Comparison of ENCODE assay signal across 1 cellular context in genomic region chr22:23913661-23914353, GRCh38.
TF ChIP-seq lines count a peak whose summit lies in the region.

No MANE protein-coding gene starts in this region.

TF ChIP-seq in HepG2, 621 proteins besides CTCF, POLR2A, EP300 and RAD21 (continued from another document):
- TF ChIP-seq NFAT5 (CRISPR knock-in tag; IDR thresholded peaks at IDR 0.05), result no peak
- no peak for TF ChIP-seq SRF (IDR thresholded peaks at IDR 0.05; ENCODE audit: low read depth, low read length)
- TF ChIP-seq, protein P1, sequence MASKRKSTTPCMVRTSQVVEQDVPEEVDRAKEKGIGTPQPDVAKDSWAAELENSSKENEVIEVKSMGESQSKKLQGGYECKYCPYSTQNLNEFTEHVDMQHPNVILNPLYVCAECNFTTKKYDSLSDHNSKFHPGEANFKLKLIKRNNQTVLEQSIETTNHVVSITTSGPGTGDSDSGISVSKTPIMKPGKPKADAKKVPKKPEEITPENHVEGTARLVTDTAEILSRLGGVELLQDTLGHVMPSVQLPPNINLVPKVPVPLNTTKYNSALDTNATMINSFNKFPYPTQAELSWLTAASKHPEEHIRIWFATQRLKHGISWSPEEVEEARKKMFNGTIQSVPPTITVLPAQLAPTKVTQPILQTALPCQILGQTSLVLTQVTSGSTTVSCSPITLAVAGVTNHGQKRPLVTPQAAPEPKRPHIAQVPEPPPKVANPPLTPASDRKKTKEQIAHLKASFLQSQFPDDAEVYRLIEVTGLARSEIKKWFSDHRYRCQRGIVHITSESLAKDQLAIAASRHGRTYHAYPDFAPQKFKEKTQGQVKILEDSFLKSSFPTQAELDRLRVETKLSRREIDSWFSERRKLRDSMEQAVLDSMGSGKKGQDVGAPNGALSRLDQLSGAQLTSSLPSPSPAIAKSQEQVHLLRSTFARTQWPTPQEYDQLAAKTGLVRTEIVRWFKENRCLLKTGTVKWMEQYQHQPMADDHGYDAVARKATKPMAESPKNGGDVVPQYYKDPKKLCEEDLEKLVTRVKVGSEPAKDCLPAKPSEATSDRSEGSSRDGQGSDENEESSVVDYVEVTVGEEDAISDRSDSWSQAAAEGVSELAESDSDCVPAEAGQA (IDR thresholded peaks at IDR 0.05; ENCODE audit: low read depth), result no peak
- TF ChIP-seq, protein P1 (CRISPR knock-in tag; IDR thresholded peaks at IDR 0.05; ENCODE audit: borderline replicate concordance), result no peak
- TF ChIP-seq SMYD3 (CRISPR knock-in tag; IDR thresholded peaks at IDR 0.05), result no peak; the same call in 1 of the 2 replicates
- peak; percentile 82 for TF ChIP-seq KMT2B (CRISPR knock-in tag; IDR thresholded peaks at IDR 0.05)
- TF ChIP-seq FOXJ3 (CRISPR knock-in tag; IDR thresholded peaks at IDR 0.05; ENCODE audit: borderline replicate concordance), result no peak
- TF ChIP-seq HNRNPH1 (optimal IDR thresholded peaks at IDR 0.05; ENCODE audit: low read depth, low read length), result no peak
- TF ChIP-seq, protein P2, sequence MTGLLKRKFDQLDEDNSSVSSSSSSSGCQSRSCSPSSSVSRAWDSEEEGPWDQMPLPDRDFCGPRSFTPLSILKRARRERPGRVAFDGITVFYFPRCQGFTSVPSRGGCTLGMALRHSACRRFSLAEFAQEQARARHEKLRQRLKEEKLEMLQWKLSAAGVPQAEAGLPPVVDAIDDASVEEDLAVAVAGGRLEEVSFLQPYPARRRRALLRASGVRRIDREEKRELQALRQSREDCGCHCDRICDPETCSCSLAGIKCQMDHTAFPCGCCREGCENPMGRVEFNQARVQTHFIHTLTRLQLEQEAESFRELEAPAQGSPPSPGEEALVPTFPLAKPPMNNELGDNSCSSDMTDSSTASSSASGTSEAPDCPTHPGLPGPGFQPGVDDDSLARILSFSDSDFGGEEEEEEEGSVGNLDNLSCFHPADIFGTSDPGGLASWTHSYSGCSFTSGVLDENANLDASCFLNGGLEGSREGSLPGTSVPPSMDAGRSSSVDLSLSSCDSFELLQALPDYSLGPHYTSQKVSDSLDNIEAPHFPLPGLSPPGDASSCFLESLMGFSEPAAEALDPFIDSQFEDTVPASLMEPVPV (CRISPR knock-in tag; IDR thresholded peaks at IDR 0.05), result peak; percentile 79; the same call in 1 of the 2 replicates
- TF ChIP-seq FIP1L1 (IDR thresholded peaks at IDR 0.05; ENCODE audit: borderline replicate concordance, insufficient read depth, low read depth, low read length), result no peak
- TF ChIP-seq ZNF678 (CRISPR knock-in tag; IDR thresholded peaks at IDR 0.05), result no peak
- TF ChIP-seq HNRNPL (IDR thresholded peaks at IDR 0.05; ENCODE audit: low read depth, low read length), result peak; percentile 80; the same call in 1 of the 2 replicates
- TF ChIP-seq PLRG1 (conservative IDR thresholded peaks at IDR 0.05), result no peak
- no peak for TF ChIP-seq SP140L (CRISPR knock-in tag; IDR thresholded peaks at IDR 0.05; ENCODE audit: borderline replicate concordance)
- no peak for TF ChIP-seq RAD51 (IDR thresholded peaks at IDR 0.05; ENCODE audit: borderline replicate concordance)
- TF ChIP-seq DNMT1 (CRISPR knock-in tag; IDR thresholded peaks at IDR 0.05), result no peak
- no peak for TF ChIP-seq PAWR (CRISPR knock-in tag; IDR thresholded peaks at IDR 0.05; ENCODE audit: borderline replicate concordance)
- TF ChIP-seq ATF7-NPFF (CRISPR knock-in tag; IDR thresholded peaks at IDR 0.05; ENCODE audit: low read depth), result peak; percentile 94
- TF ChIP-seq, protein P3, sequence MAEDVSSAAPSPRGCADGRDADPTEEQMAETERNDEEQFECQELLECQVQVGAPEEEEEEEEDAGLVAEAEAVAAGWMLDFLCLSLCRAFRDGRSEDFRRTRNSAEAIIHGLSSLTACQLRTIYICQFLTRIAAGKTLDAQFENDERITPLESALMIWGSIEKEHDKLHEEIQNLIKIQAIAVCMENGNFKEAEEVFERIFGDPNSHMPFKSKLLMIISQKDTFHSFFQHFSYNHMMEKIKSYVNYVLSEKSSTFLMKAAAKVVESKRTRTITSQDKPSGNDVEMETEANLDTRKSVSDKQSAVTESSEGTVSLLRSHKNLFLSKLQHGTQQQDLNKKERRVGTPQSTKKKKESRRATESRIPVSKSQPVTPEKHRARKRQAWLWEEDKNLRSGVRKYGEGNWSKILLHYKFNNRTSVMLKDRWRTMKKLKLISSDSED (CRISPR knock-in tag; IDR thresholded peaks at IDR 0.05), result no peak
- TF ChIP-seq MZF1 (CRISPR knock-in tag; IDR thresholded peaks at IDR 0.05; ENCODE audit: borderline replicate concordance), result 0 out of 2 replicates have a peak, but pooled peaks have one; percentile 65
- peak; percentile 92 for TF ChIP-seq SP4 (CRISPR knock-in tag; IDR thresholded peaks at IDR 0.05)
- TF ChIP-seq CENPT (CRISPR knock-in tag; IDR thresholded peaks at IDR 0.05; ENCODE audit: low read depth), result no peak
- TF ChIP-seq PAF1 (CRISPR knock-in tag; IDR thresholded peaks at IDR 0.05), result peak; percentile 81; the same call in 1 of the 2 replicates
- TF ChIP-seq KAT2B (IDR thresholded peaks at IDR 0.05; ENCODE audit: borderline replicate concordance, low read depth, low read length), result no peak
- TF ChIP-seq, protein P4, sequence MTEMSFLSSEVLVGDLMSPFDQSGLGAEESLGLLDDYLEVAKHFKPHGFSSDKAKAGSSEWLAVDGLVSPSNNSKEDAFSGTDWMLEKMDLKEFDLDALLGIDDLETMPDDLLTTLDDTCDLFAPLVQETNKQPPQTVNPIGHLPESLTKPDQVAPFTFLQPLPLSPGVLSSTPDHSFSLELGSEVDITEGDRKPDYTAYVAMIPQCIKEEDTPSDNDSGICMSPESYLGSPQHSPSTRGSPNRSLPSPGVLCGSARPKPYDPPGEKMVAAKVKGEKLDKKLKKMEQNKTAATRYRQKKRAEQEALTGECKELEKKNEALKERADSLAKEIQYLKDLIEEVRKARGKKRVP (CRISPR knock-in tag; IDR thresholded peaks at IDR 0.05), result peak in 1 of 2 experiments; percentile 48; a peak in 1 of 4 replicates
- TF ChIP-seq GTF2F1 (IDR thresholded peaks at IDR 0.05; ENCODE audit: low read length), result no peak
- no peak for TF ChIP-seq CHD4 (IDR thresholded peaks at IDR 0.05; ENCODE audit: borderline replicate concordance, low read length)
